In the genomic region with DNA sequence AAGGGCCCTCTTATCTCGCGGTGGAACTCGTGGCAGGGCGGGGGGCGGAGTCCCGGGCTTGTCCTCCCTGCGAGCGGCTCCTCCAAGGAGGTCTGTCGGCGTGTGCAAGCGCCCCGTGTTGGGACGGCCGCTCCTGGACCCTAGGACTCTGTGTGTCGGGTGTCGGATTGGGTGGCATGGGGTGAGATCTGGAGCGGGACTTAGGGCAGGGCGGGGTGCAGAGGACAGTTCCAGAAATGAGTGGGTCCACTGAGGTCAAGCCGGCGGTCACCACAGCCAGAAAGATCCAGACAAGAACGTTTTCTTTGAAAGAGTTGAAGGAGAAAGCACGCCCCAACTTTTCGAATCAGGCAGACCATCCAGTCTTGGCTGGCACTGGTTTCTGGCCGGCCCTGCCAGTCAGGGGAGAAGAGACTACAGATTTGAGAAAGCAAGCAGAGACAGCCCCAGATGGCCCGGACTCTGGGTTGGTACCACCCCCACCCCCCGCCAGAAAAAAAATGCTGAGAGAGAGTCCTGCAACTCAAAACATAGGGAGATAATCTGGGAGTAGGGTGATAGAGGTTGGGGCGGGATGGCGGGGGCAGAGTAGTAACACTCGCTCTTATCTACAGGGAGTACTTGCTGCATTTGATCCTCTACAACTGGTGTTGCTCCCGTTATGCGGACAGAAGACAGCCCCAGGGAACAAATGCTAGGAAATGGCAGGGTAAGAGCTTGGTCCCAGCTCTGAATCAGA, we compare ENCODE assay signal across 8 cellular contexts. TPM values are rescaled to one million over a fixed set of nuclear protein-coding genes. Genes with fewer than 3 reads are reported as not detected.
DNase-seq lines count a peak whose midpoint lies in the region; ATAC-seq and TF ChIP-seq lines count a peak whose summit lies in the region.

No MANE protein-coding gene starts in this region.

- no peak overlapping the region for H3K23ac ChIP-seq in trophoblast cell (ENCODE audit: low read length)

- H3K27ac Mint-ChIP-seq in endothelial cell (ENCODE audit: unreplicated experiment): no peak overlapping the region

- peak overlapping the region; percentile 73 for H3K9ac ChIP-seq in trophoblast cell (ENCODE audit: low read length)

- H3K4me1 ChIP-seq in OCI-LY7 (ENCODE audit: insufficient read depth, low read length, poor library complexity, severe bottlenecking) (peaks cover 7% of the 10 kb centered on the region), trophoblast cell (ENCODE audit: control insufficient read depth in 1 of 2, insufficient read depth in 2 of 2, low read length in 2 of 2) (peaks cover 9 to 12% of the 10 kb centered on the region in 2 experiments)

- peaks cover 15% of the 10 kb centered on the region for H3K27me3 Mint-ChIP-seq in endothelial cell (ENCODE audit: unreplicated experiment)

- ATAC-seq in sciatic nerve: no peak

- H4K8ac ChIP-seq in trophoblast cell (ENCODE audit: low read depth, low read length): peak overlapping the region; percentile 64

- CTCF ChIA-PET in OCI-LY7 (lab: Charles Lee; ENCODE audit: unreplicated experiment): interaction anchor here (0.6 kb wide), 1 partner anchor 52 kb away, joined by 3 read pairs; no protein-coding TSS in a partner anchor
- CTCF ChIA-PET in GM10248 (lab: Yijun Ruan, JAX): interaction anchor here (1.1 to 17.5 kb wide), 17 partner anchors 9 to 758 kb away, joined by 3 to 419 read pairs (median 7); a partner anchor contains a TSS

- peaks cover 36% of the 10 kb centered on the region for H3K4me1 Mint-ChIP-seq in endothelial cell (ENCODE audit: unreplicated experiment)

- no peaks in the 10 kb centered on the region for H3K9me3 Mint-ChIP-seq in endothelial cell (ENCODE audit: unreplicated experiment)

- no peak overlapping the region for H2AK5ac ChIP-seq in trophoblast cell (ENCODE audit: low read length)

- no TSS peak for BruUV-seq in OCI-LY7 (replicated peaks; lab: Mats Ljungman, UMichigan)

- H2BK120ac ChIP-seq in trophoblast cell (ENCODE audit: insufficient read depth, low read length, poor library complexity): no peak overlapping the region

- no peaks in the 10 kb centered on the region for H4K20me1 ChIP-seq in OCI-LY7 (ENCODE audit: insufficient read depth, low read length)

- peak overlapping the region; percentile 77 for H3K14ac ChIP-seq in trophoblast cell (ENCODE audit: low read length)

- H3K79me1 ChIP-seq in trophoblast cell (ENCODE audit: low read length): peaks cover 9% of the 10 kb centered on the region

- TF ChIP-seq CTCF in OCI-LY7 (conservative IDR thresholded peaks at IDR 0.05; ENCODE audit: low read length): no peak
- no peak for TF ChIP-seq CTCF in endothelial cell (IDR thresholded peaks at IDR 0.05; ENCODE audit: unreplicated experiment)
- TF ChIP-seq CTCF in GM10248 (IDR thresholded peaks at IDR 0.05; ENCODE audit: control extremely low read depth, extremely low read depth, low read depth, missing control alignments): no peak

- H3K4ac ChIP-seq in trophoblast cell (ENCODE audit: low read depth, low read length): no peak overlapping the region

- H2AFZ ChIP-seq in OCI-LY7 (ENCODE audit: low read length): peak overlapping the region; percentile 66; the same call in 1 of the 2 replicates
- peak overlapping the region; percentile 26 for H2AFZ ChIP-seq in trophoblast cell (ENCODE audit: insufficient read depth, low read length, poor library complexity)

- no peaks in the 10 kb centered on the region for H3K9me2 ChIP-seq in OCI-LY7 (ENCODE audit: insufficient read depth, low read length)

- peak overlapping the region; percentile 73 for H4K12ac ChIP-seq in trophoblast cell (ENCODE audit: low read depth, low read length)

- POLR2A ChIA-PET in OCI-LY7 (lab: Charles Lee) (interaction anchor here (0.7 to 1.0 kb wide), 3 partner anchors 8 to 44 kb away, joined by 3 read pairs; no protein-coding TSS in a partner anchor), GM10248 (lab: Yijun Ruan, JAX) (interaction anchor here (0.8 to 1.3 kb wide), 4 partner anchors 21 to 773 kb away, joined by 3 to 7 read pairs (median 4); a partner anchor contains a TSS)

- H3K9me3 ChIP-seq in OCI-LY7 (ENCODE audit: low read length) (no peaks in the 10 kb centered on the region), trophoblast cell (ENCODE audit: insufficient read depth, low read depth, low read length) (peaks cover 5% of the 10 kb centered on the region)

- H3K27me3 ChIP-seq in trophoblast cell (ENCODE audit: insufficient read depth, low read length): no peaks in the 10 kb centered on the region

- H3K4me3 ChIP-seq in OCI-LY7 (ENCODE audit: low read depth, low read length, poor library complexity, severe bottlenecking): peak overlapping the region; percentile 68
- H3K4me3 ChIP-seq in trophoblast cell (ENCODE audit: low read depth, low read length): peak overlapping the region; percentile 68

- H2BK12ac ChIP-seq in trophoblast cell (ENCODE audit: low read length): peak overlapping the region; percentile 20

- H3K4me2 ChIP-seq in OCI-LY7 (ENCODE audit: low read length) (peak overlapping the region; percentile 90), trophoblast cell (ENCODE audit: low read length) (peak overlapping the region; percentile 76)

- H3K36me3 ChIP-seq in OCI-LY7 (ENCODE audit: insufficient read depth, low read length) (no peaks in the 10 kb centered on the region), trophoblast cell (ENCODE audit: control insufficient read depth in 1 of 2, insufficient read depth in 2 of 2, low read length in 2 of 2) (peaks cover 4 to 7% of the 10 kb centered on the region in 2 experiments)

- peaks cover 4% of the 10 kb centered on the region for H3K36me3 Mint-ChIP-seq in endothelial cell (ENCODE audit: low read depth, unreplicated experiment)

- H3K79me2 ChIP-seq in OCI-LY7 (ENCODE audit: insufficient read depth, low read depth, low read length) (no peaks in the 10 kb centered on the region), trophoblast cell (ENCODE audit: control insufficient read depth, insufficient read depth, low read length, poor library complexity) (peaks cover 7% of the 10 kb centered on the region)

- H2BK5ac ChIP-seq in trophoblast cell (ENCODE audit: low read depth, low read length, poor library complexity): no peak overlapping the region

- H3K27ac ChIP-seq in OCI-LY7 (ENCODE audit: low read depth, low read length, poor library complexity, severe bottlenecking) (no peak overlapping the region), trophoblast cell (ENCODE audit: low read depth, low read length) (peak overlapping the region; percentile 7)

- peak overlapping the region; percentile 60 for H4K91ac ChIP-seq in trophoblast cell (ENCODE audit: low read depth, low read length)

- WGBS in trophoblast cell (ENCODE audit: extremely low coverage, insufficient coverage, insufficient read length): no CpG with 5 or more reads among the region's 31 CpGs

- peak overlapping the region; percentile 54 for H3K18ac ChIP-seq in trophoblast cell (ENCODE audit: low read length)

- intact Hi-C loops in OCI-LY7 (cut with micrococcal nuclease; ENCODE audit: unreplicated experiment) (loop anchor here (5.0 to 10.0 kb wide), 2 partner anchors 60 to 362 kb away; no protein-coding TSS in a partner anchor), sciatic nerve (cut with DNase I) (no loop called here)

- DNase-seq in NCI-H82 (lab: John Stamatoyannopoulos, UW) (peak; percentile 41), NCI-H82 treated with DMSO at 0.1 percent for 48 hours (lab: John Stamatoyannopoulos, UW; ENCODE audit: unreplicated experiment) (no peak), OCI-LY7 (ENCODE audit: low spot score) (no peak), endothelial cell (ENCODE audit: low spot score) (no peak), trophoblast cell (no peak), C1 segment of cervical spinal cord (lab: John Stamatoyannopoulos, UW) (no peak), GM10248 (ENCODE audit: extremely low spot score) (no peak), sciatic nerve (ENCODE audit: low spot score) (no peak)

- H3K4me3 Mint-ChIP-seq in endothelial cell (ENCODE audit: unreplicated experiment): peak overlapping the region; percentile 86

RNA-seq across cellular contexts. Expression of a gene that starts 0.8 kb away (rescaled TPM):
- total RNA-seq in OCI-LY7 (2014; rRNA removed; shearing (Covaris generic)): 0.05 TPM in 1 of 2 replicates, not detected in the other
- total RNA-seq in OCI-LY7 (2022) (not detected in 2 replicates), endothelial cell (ENCODE audit: unreplicated experiment) (2.6 TPM), sciatic nerve (10.6 TPM)
- polyA plus RNA-seq in trophoblast cell (2013): 5.0 and 5.2 TPM in 2 replicates

RNA-seq across cellular contexts. Expression of a gene that starts 4.5 kb away (rescaled TPM):
- total RNA-seq in OCI-LY7 (2014; rRNA removed; shearing (Covaris generic)): 17.5 and 24.1 TPM in 2 replicates
- total RNA-seq in OCI-LY7 (2022) (20.3 and 25.2 TPM in 2 replicates), endothelial cell (ENCODE audit: unreplicated experiment) (6.4 TPM), sciatic nerve (19.5 TPM)
- polyA plus RNA-seq in trophoblast cell (2013): 14.1 and 14.5 TPM in 2 replicates

RNA-seq across cellular contexts. Expression of a gene that starts 43.1 kb away (rescaled TPM):
- total RNA-seq in OCI-LY7 (2014; rRNA removed; shearing (Covaris generic)): 18.9 and 19.3 TPM in 2 replicates
- total RNA-seq in OCI-LY7 (2022): 27.4 and 30.1 TPM in 2 replicates
- total RNA-seq in endothelial cell (ENCODE audit: unreplicated experiment): 10.9 TPM
- polyA plus RNA-seq in trophoblast cell (2013): 10.6 and 11.1 TPM in 2 replicates
- 21.3 TPM for total RNA-seq in sciatic nerve

RNA-seq across cellular contexts. Expression of a gene that starts 44.9 kb away (rescaled TPM):
- 3.9 and 8.0 TPM in 2 replicates for total RNA-seq in OCI-LY7 (2014; rRNA removed; shearing (Covaris generic))
- total RNA-seq in OCI-LY7 (2022) (8.0 and 9.5 TPM in 2 replicates), endothelial cell (ENCODE audit: unreplicated experiment) (4.0 TPM), sciatic nerve (16.1 TPM)
- polyA plus RNA-seq in trophoblast cell (2013): 1.2 TPM in 2 replicates
